In genomic region chr10:114394531-114394930, GRCh38 we compare ENCODE assay signal across 21 cellular contexts.
"Had no signal": no experiment of that assay in that cellular context is flagged by ENCODE, and none has a peak within 500 bp of the region (broad histone marks: within the 10 kb centered on the region; RNA-seq: fewer than 3 reads in every experiment).

No MANE protein-coding gene starts in this region.

- H3K4me3 Mint-ChIP-seq: activated B cell treated with CpG ODN at 0.5 μM for 24 hours; activated CD4-positive, alpha-beta T cell treated with anti-CD3 and anti-CD28 coated beads, Interleukin-2, amount 10 ng/mL, durations not matched to agents 7 days and 5 days; activated naive CD4-positive, alpha-beta T cell treated with anti-CD3 and anti-CD28 coated beads for 36 hours; activated naive CD8-positive, alpha-beta T cell treated with anti-CD3 and anti-CD28 coated beads, Interleukin-2, amount 50 U/mL, for 24 hours; activated T-helper 17 cell treated with anti-CD3 and anti-CD28 coated beads, Interleukin-2, amount 50 U/mL, for 72 hours; effector memory CD8-positive, alpha-beta T cell; natural killer cell; T-helper 2 cell treated with Interferon-gamma antibody and Interleukin-4, amounts not matched to agents 5 μg/mL and 100 μg/mL, for 36 hours had no signal

- H3K9me3 ChIP-seq: gastrocnemius medialis, stomach, thoracic aorta had no signal

- ATAC-seq: activated naive CD8-positive, alpha-beta T cell treated with anti-CD3 and anti-CD28 coated beads, Interleukin-2, amount 50 U/mL, for 24 hours; activated T-helper 17 cell treated with anti-CD3 and anti-CD28 coated beads, Interleukin-2, amount 50 U/mL, for 72 hours; effector memory CD8-positive, alpha-beta T cell; gastrocnemius medialis; left ventricle myocardium superior; natural killer cell; right cardiac atrium had no signal

- DNase-seq: activated B cell treated with CpG ODN at 0.5 μM for 24 hours; activated CD4-positive, alpha-beta T cell treated with anti-CD3 and anti-CD28 coated beads, Interleukin-2, amount 10 ng/mL, durations not matched to agents 7 days and 5 days; activated CD8-positive, alpha-beta memory T cell treated with anti-CD3 and anti-CD28 coated beads for 24 hours; activated naive CD4-positive, alpha-beta T cell treated with anti-CD3 and anti-CD28 coated beads for 36 hours; activated naive CD8-positive, alpha-beta T cell treated with anti-CD3 and anti-CD28 coated beads, Interleukin-2, amount 50 U/mL, for 24 hours; activated T-cell treated with anti-CD3 and anti-CD28 coated beads for 4 hours; dermis blood vessel endothelial cell; effector memory CD8-positive, alpha-beta T cell; gastrocnemius medialis; left ventricle myocardium superior; mesendoderm; natural killer cell; nucleus accumbens; right cardiac atrium; stomach; SW 1271 had no signal

- H2AFZ ChIP-seq: hepatocyte had no signal

- H3K27ac Mint-ChIP-seq: activated B cell treated with CpG ODN at 0.5 μM for 24 hours; activated CD4-positive, alpha-beta T cell treated with anti-CD3 and anti-CD28 coated beads, Interleukin-2, amount 10 ng/mL, durations not matched to agents 7 days and 5 days; activated naive CD4-positive, alpha-beta T cell treated with anti-CD3 and anti-CD28 coated beads for 36 hours; activated naive CD8-positive, alpha-beta T cell treated with anti-CD3 and anti-CD28 coated beads, Interleukin-2, amount 50 U/mL, for 24 hours; activated T-helper 17 cell treated with anti-CD3 and anti-CD28 coated beads, Interleukin-2, amount 50 U/mL, for 72 hours; effector memory CD8-positive, alpha-beta T cell; natural killer cell; T-helper 2 cell treated with Interferon-gamma antibody and Interleukin-4, amounts not matched to agents 5 μg/mL and 100 μg/mL, for 36 hours had no signal

- H3K9me3 Mint-ChIP-seq: activated B cell treated with CpG ODN at 0.5 μM for 24 hours; activated CD4-positive, alpha-beta T cell treated with anti-CD3 and anti-CD28 coated beads, Interleukin-2, amount 10 ng/mL, durations not matched to agents 7 days and 5 days; activated naive CD4-positive, alpha-beta T cell treated with anti-CD3 and anti-CD28 coated beads for 36 hours; activated naive CD8-positive, alpha-beta T cell treated with anti-CD3 and anti-CD28 coated beads, Interleukin-2, amount 50 U/mL, for 24 hours; activated T-helper 17 cell treated with anti-CD3 and anti-CD28 coated beads, Interleukin-2, amount 50 U/mL, for 72 hours; effector memory CD8-positive, alpha-beta T cell; natural killer cell had no signal

- H3K4me1 Mint-ChIP-seq: activated B cell treated with CpG ODN at 0.5 μM for 24 hours; activated T-helper 17 cell treated with anti-CD3 and anti-CD28 coated beads, Interleukin-2, amount 50 U/mL, for 72 hours; natural killer cell had no signal

- H3K27me3 ChIP-seq: hepatocyte had no signal

- H3K79me2 ChIP-seq: hepatocyte had no signal

- H3K4me3 ChIP-seq: gastrocnemius medialis, hepatocyte, stomach had no signal

- H3K36me3 Mint-ChIP-seq: natural killer cell had no signal

- H3K4me2 ChIP-seq: hepatocyte had no signal

- H3K27ac ChIP-seq: epithelial cell of prostate, hepatocyte had no signal

- H3K36me3 ChIP-seq: gastrocnemius medialis, stomach, thoracic aorta had no signal
